ENCODE assay signal across 18 cellular contexts in genomic region chr15:49460411-49460941, GRCh38. TPM values are rescaled to one million over a fixed set of nuclear protein-coding genes. Genes with fewer than 3 reads are reported as not detected.
DNase-seq lines count a peak whose midpoint lies in the region; ATAC-seq and TF ChIP-seq lines count a peak whose summit lies in the region.
"Had no signal": no experiment of that assay in that cellular context is flagged by ENCODE, and none has a peak within 500 bp of the region (broad histone marks: within the 10 kb centered on the region; RNA-seq: fewer than 3 reads in every experiment).

No MANE protein-coding gene starts in this region.

- WGBS in sigmoid colon, 2 donors = 80 to 81% methylated on average over 2 of the region's 2 CpGs

- ATAC-seq in HG03039 (IDR thresholded peaks at IDR 0.05; ENCODE audit: unreplicated experiment) (no peak), GM21447 (IDR thresholded peaks at IDR 0.05; ENCODE audit: unreplicated experiment) (no peak), HG02884 (IDR thresholded peaks at IDR 0.05; ENCODE audit: unreplicated experiment) (no peak), HG03439 (IDR thresholded peaks at IDR 0.05; ENCODE audit: unreplicated experiment) (no peak)
- ATAC-seq: A549 had no signal

- H3K9me2 ChIP-seq in Loucy (replicated peaks; ENCODE audit: low read depth, low read length) = no peaks in the 10 kb centered on the region

- H3K4me1 ChIP-seq in Loucy (ENCODE audit: insufficient read depth, low read length, poor library complexity, severe bottlenecking) (no peaks in the 10 kb centered on the region), sigmoid colon (peaks cover 0 to 89% (median 70%) of the 10 kb centered on the region in 4 donors)
- H3K4me1 ChIP-seq: A549, BE2C, Peyer's patch had no signal

- TF ChIP-seq EP300 in sigmoid colon (IDR thresholded peaks at IDR 0.05) = no peak

- TF ChIP-seq CTCF in 22Rv1 (IDR thresholded peaks at IDR 0.05) (no peak), Loucy (conservative IDR thresholded peaks at IDR 0.05; ENCODE audit: low read length) (no peak), sigmoid colon (IDR thresholded peaks at IDR 0.05) (no peak)

- H3K36me3 ChIP-seq in Loucy (ENCODE audit: insufficient read depth, low read length) (no peaks in the 10 kb centered on the region), sigmoid colon (no peaks in the 10 kb centered on the region)
- H3K36me3 ChIP-seq: BE2C, Peyer's patch had no signal

- H3K79me2 ChIP-seq in Loucy (ENCODE audit: insufficient read depth, low read length) = no peaks in the 10 kb centered on the region

- no peak overlapping the region for H3K9ac ChIP-seq in Loucy (ENCODE audit: low read depth, low read length, poor library complexity, severe bottlenecking)

- H3K27me3 ChIP-seq in Loucy (ENCODE audit: insufficient read depth, low read length, poor library complexity, severe bottlenecking) (no peaks in the 10 kb centered on the region), sigmoid colon (no peaks in the 10 kb centered on the region)
- H3K27me3 ChIP-seq: BE2C, Peyer's patch had no signal

- intact Hi-C loops in sigmoid colon (cut with DNase I) = no loop called here

- DNase-seq in fibroblast of peridontal ligament (ENCODE audit: extremely low read depth) (peak; percentile 43), sigmoid colon (no peak)
- DNase-seq: BE2C; CD4-positive, alpha-beta memory T cell; Kasumi-1; NCI-H2029; NCI-H2171 treated with DMSO at 0.1 percent for 48 hours; NCI-H774; Peyer's patch; Right ventricle myocardium superior had no signal

- 0 out of 2 replicates have a peak overlapping the region, but pooled peaks have one; percentile 7 for H2AFZ ChIP-seq in Loucy (ENCODE audit: low read length)

- no peak for TF ChIP-seq POLR2A in sigmoid colon (IDR thresholded peaks at IDR 0.05)

- H3K9me3 ChIP-seq in Loucy (ENCODE audit: insufficient read depth, low read depth, low read length) = no peaks in the 10 kb centered on the region
- H3K9me3 ChIP-seq in sigmoid colon = no peaks in the 10 kb centered on the region
- H3K9me3 ChIP-seq: A549, BE2C, Peyer's patch had no signal

- H3K4me2 ChIP-seq in Loucy (ENCODE audit: low read depth, low read length, poor library complexity, severe bottlenecking) = no peak overlapping the region
- H3K4me2 ChIP-seq: A549 had no signal

- H3K27ac ChIP-seq in 22Rv1 = peak overlapping the region; percentile 75
- peak overlapping the region; percentile 31 to 65 (median 57) for H3K27ac ChIP-seq in sigmoid colon
- H3K27ac ChIP-seq: A549, Peyer's patch had no signal

- no peaks in the 10 kb centered on the region for H4K20me1 ChIP-seq in Loucy (ENCODE audit: insufficient read depth, low read length, poor library complexity, severe bottlenecking)

- H3K4me3 ChIP-seq in Loucy (ENCODE audit: low read length, poor library complexity, severe bottlenecking) (no peak overlapping the region), sigmoid colon (no peak overlapping the region)
- H3K4me3 ChIP-seq: A549, Peyer's patch had no signal

- H3F3A ChIP-seq in Loucy (ENCODE audit: low read depth) = no peaks in the 10 kb centered on the region

RNA-seq across cellular contexts. Expression of gene FGF7, which starts 37.4 kb away (rescaled TPM):
- total RNA-seq in sigmoid colon = 100 to 1,000 TPM; 105 to 133 (median 110) TPM
- 10 to 100 TPM in 2 of 3 donors, 1 to 10 TPM in 1; 5.1 to 15.6 (median 11.9) TPM for polyA plus RNA-seq in sigmoid colon
- total RNA-seq: H1 had no signal
- polyA plus RNA-seq: A549; CD4-positive, alpha-beta memory T cell; H1 had no signal
